ENCODE assay signal across 18 cellular contexts in genomic region chr11:126547161-126547560, GRCh38.
DNase-seq lines count a peak whose midpoint lies in the region; ATAC-seq, FAIRE-seq and TF ChIP-seq lines count a peak whose summit lies in the region.
"Had no signal": no experiment of that assay in that cellular context is flagged by ENCODE, and none has a peak within 500 bp of the region (broad histone marks: within the 10 kb centered on the region; RNA-seq: fewer than 3 reads in every experiment).

No MANE protein-coding gene starts in this region.

- no peak overlapping the region for H3K4me2 ChIP-seq in neural cell (ENCODE audit: low read length)

- no peaks in the 10 kb centered on the region for H3K9me2 ChIP-seq in neural cell (ENCODE audit: insufficient read depth, low read length)

- no peak overlapping the region for H3K27ac Mint-ChIP-seq in T-helper 17 cell
- no peak overlapping the region for H3K27ac Mint-ChIP-seq in T-helper 2 cell treated with Interferon-gamma antibody and Interleukin-4, amounts not matched to agents 5 μg/mL and 100 μg/mL, for 36 hours
- H3K27ac Mint-ChIP-seq: activated CD8-positive, alpha-beta memory T cell treated with anti-CD3 and anti-CD28 coated beads, Interleukin-2, amount 10 ng/mL, durations not matched to agents 7 days and 5 days; activated naive CD8-positive, alpha-beta T cell; dendritic cell treated with granulocyte-macrophage colony-stimulating factor and Interleukin-4, amounts not matched to agents 40 ng/mL and 50 ng/mL, for 4 days; stimulated activated memory B cell treated with anti-CD40 and anti-IgM and Interleukin-4, amounts not matched to agents 10 μg/mL and 1 μg/mL and 100 μg/mL, for 72 hours had no signal

- no peak for TF ChIP-seq RAD21 in neural cell (conservative IDR thresholded peaks at IDR 0.05)

- H2AFZ ChIP-seq in neural cell (ENCODE audit: low read depth, low read length): no peak overlapping the region

- no peaks in the 10 kb centered on the region for H3K27me3 ChIP-seq in bronchial epithelial cell (ENCODE audit: control insufficient read depth, insufficient read depth, low read length)
- H3K27me3 ChIP-seq in neural cell (ENCODE audit: insufficient read depth, low read depth, low read length): no peaks in the 10 kb centered on the region

- H3K79me2 ChIP-seq in neural cell (replicated peaks; ENCODE audit: insufficient read depth, low read length): no peaks in the 10 kb centered on the region

- H4K20me1 ChIP-seq in neural cell (ENCODE audit: insufficient read depth): no peaks in the 10 kb centered on the region

- FAIRE-seq in bronchial epithelial cell (lab: Jason Lieb, UNC): no peak
- FAIRE-seq: G401.6, islet of Langerhans had no signal

- H3K9me3 ChIP-seq in neural cell (ENCODE audit: low read length) (no peaks in the 10 kb centered on the region), T-helper 17 cell (ENCODE audit: control insufficient read depth, low read length, poor library complexity, severe bottlenecking) (no peaks in the 10 kb centered on the region)

- peak; percentile 86 for DNase-seq in AG20443 (ENCODE audit: low spot score)
- DNase-seq in NCI-H82 (lab: John Stamatoyannopoulos, UW): peak; percentile 62
- DNase-seq in bronchial epithelial cell (ENCODE audit: low read depth): peak; percentile 4
- no peak for DNase-seq in T-helper 17 cell
- DNase-seq in NCI-H2227 treated with DMSO at 0.1 percent for 48 hours (lab: John Stamatoyannopoulos, UW): no peak
- no peak for DNase-seq in GM19240 (ENCODE audit: insufficient read length, low spot score)
- no peak for DNase-seq in T-helper 2 cell treated with Interferon-gamma antibody and Interleukin-4, amounts not matched to agents 5 μg/mL and 100 μg/mL, for 36 hours (ENCODE audit: low spot score)
- DNase-seq: activated CD8-positive, alpha-beta memory T cell treated with anti-CD3 and anti-CD28 coated beads, Interleukin-2, amount 10 ng/mL, durations not matched to agents 7 days and 5 days; NCI-H1436 treated with DMSO at 0.1 percent for 48 hours; NCI-H748 treated with DMSO at 0.1 percent for 48 hours; stimulated activated CD4-positive, alpha-beta T cell treated with anti-CD3 and anti-CD28 coated beads, Interleukin-4, amount 100 ng/mL, for 24 hours had no signal

- H3K4me3 Mint-ChIP-seq in T-helper 17 cell: no peak overlapping the region
- no peak overlapping the region for H3K4me3 Mint-ChIP-seq in T-helper 2 cell treated with Interferon-gamma antibody and Interleukin-4, amounts not matched to agents 5 μg/mL and 100 μg/mL, for 36 hours
- H3K4me3 Mint-ChIP-seq: activated CD8-positive, alpha-beta memory T cell treated with anti-CD3 and anti-CD28 coated beads, Interleukin-2, amount 10 ng/mL, durations not matched to agents 7 days and 5 days; activated naive CD8-positive, alpha-beta T cell; dendritic cell treated with granulocyte-macrophage colony-stimulating factor and Interleukin-4, amounts not matched to agents 40 ng/mL and 50 ng/mL, for 4 days; IgD-negative memory B cell; stimulated activated memory B cell treated with anti-CD40 and anti-IgM and Interleukin-4, amounts not matched to agents 10 μg/mL and 1 μg/mL and 100 μg/mL, for 72 hours had no signal

- no peak overlapping the region for H3K4me3 ChIP-seq in bronchial epithelial cell (ENCODE audit: low read depth, low read length)
- H3K4me3 ChIP-seq in neural cell (ENCODE audit: low read length): no peak overlapping the region

- H3K9me3 Mint-ChIP-seq in T-helper 2 cell treated with Interferon-gamma antibody and Interleukin-4, amounts not matched to agents 5 μg/mL and 100 μg/mL, for 36 hours: no peaks in the 10 kb centered on the region
- H3K9me3 Mint-ChIP-seq: dendritic cell treated with granulocyte-macrophage colony-stimulating factor and Interleukin-4, amounts not matched to agents 40 ng/mL and 50 ng/mL, for 4 days; IgD-negative memory B cell; stimulated activated memory B cell treated with anti-CD40 and anti-IgM and Interleukin-4, amounts not matched to agents 10 μg/mL and 1 μg/mL and 100 μg/mL, for 72 hours had no signal

- H3K36me3 Mint-ChIP-seq in T-helper 17 cell (ENCODE audit: low read depth): no peaks in the 10 kb centered on the region
- no peaks in the 10 kb centered on the region for H3K36me3 Mint-ChIP-seq in T-helper 2 cell treated with Interferon-gamma antibody and Interleukin-4, amounts not matched to agents 5 μg/mL and 100 μg/mL, for 36 hours (ENCODE audit: low read depth)
- H3K36me3 Mint-ChIP-seq: activated CD8-positive, alpha-beta memory T cell treated with anti-CD3 and anti-CD28 coated beads, Interleukin-2, amount 10 ng/mL, durations not matched to agents 7 days and 5 days; activated naive CD8-positive, alpha-beta T cell; IgD-negative memory B cell; stimulated activated memory B cell treated with anti-CD40 and anti-IgM and Interleukin-4, amounts not matched to agents 10 μg/mL and 1 μg/mL and 100 μg/mL, for 72 hours had no signal

- no peaks in the 10 kb centered on the region for H3K36me3 ChIP-seq in bronchial epithelial cell (ENCODE audit: control insufficient read depth, insufficient read depth, low read length)
- H3K36me3 ChIP-seq in neural cell (ENCODE audit: insufficient read depth, low read length): no peaks in the 10 kb centered on the region

- H3F3A ChIP-seq in neural cell (ENCODE audit: insufficient read depth, low read length, poor library complexity, severe bottlenecking): peaks cover 16% of the 10 kb centered on the region

- TF ChIP-seq CTCF in bronchial epithelial cell (IDR thresholded peaks at IDR 0.05; ENCODE audit: insufficient read depth, low read length, severe bottlenecking) (no peak), neural cell (IDR thresholded peaks at IDR 0.05; ENCODE audit: poor library complexity, severe bottlenecking) (no peak)

- TF ChIP-seq EP300 in neural cell (conservative IDR thresholded peaks at IDR 0.05; ENCODE audit: poor library complexity, severe bottlenecking): no peak

- peak overlapping the region; percentile 95 for H3K27ac ChIP-seq in neural cell (ENCODE audit: low read length)

- peaks cover 42% of the 10 kb centered on the region for H3K27me3 Mint-ChIP-seq in T-helper 17 cell
- peaks cover 14% of the 10 kb centered on the region for H3K27me3 Mint-ChIP-seq in T-helper 2 cell treated with Interferon-gamma antibody and Interleukin-4, amounts not matched to agents 5 μg/mL and 100 μg/mL, for 36 hours (ENCODE audit: low read depth)

- no peak for ATAC-seq in T-helper 17 cell
- ATAC-seq: activated CD8-positive, alpha-beta memory T cell treated with anti-CD3 and anti-CD28 coated beads, Interleukin-2, amount 10 ng/mL, durations not matched to agents 7 days and 5 days; stimulated activated memory B cell treated with anti-CD40 and anti-IgM and Interleukin-4, amounts not matched to agents 10 μg/mL and 1 μg/mL and 100 μg/mL, for 72 hours had no signal

- peaks cover 2% of the 10 kb centered on the region for H3K4me1 Mint-ChIP-seq in T-helper 17 cell
- no peaks in the 10 kb centered on the region for H3K4me1 Mint-ChIP-seq in T-helper 2 cell treated with Interferon-gamma antibody and Interleukin-4, amounts not matched to agents 5 μg/mL and 100 μg/mL, for 36 hours (ENCODE audit: low read depth)
- H3K4me1 Mint-ChIP-seq: activated CD8-positive, alpha-beta memory T cell treated with anti-CD3 and anti-CD28 coated beads, Interleukin-2, amount 10 ng/mL, durations not matched to agents 7 days and 5 days; IgD-negative memory B cell; stimulated activated memory B cell treated with anti-CD40 and anti-IgM and Interleukin-4, amounts not matched to agents 10 μg/mL and 1 μg/mL and 100 μg/mL, for 72 hours had no signal

- peak overlapping the region; percentile 67 for H3K9ac ChIP-seq in neural cell (ENCODE audit: low read length)

TF ChIP-seq in neural cell, 6 proteins besides CTCF, POLR2A, EP300 and RAD21:
- TF ChIP-seq EZH2 (IDR thresholded peaks at IDR 0.05; ENCODE audit: borderline replicate concordance, insufficient read depth, low read length, poor library complexity, severe bottlenecking) (no peak), POLR2AphosphoS5 (IDR thresholded peaks at IDR 0.05) (no peak), REST (IDR thresholded peaks at IDR 0.05; ENCODE audit: borderline replicate concordance) (no peak), SMC3 (conservative IDR thresholded peaks at IDR 0.05; ENCODE audit: poor library complexity) (no peak), MXI1 (conservative IDR thresholded peaks at IDR 0.05; ENCODE audit: poor library complexity, severe bottlenecking) (no peak), TAF1 (IDR thresholded peaks at IDR 0.05; ENCODE audit: low read depth) (no peak)

Comparison
In these comparisons a context has a peak if more than half of its experiments do, and no peak if none do; other contexts are left out.
1. DNase-seq: peak in AG20443 (single experiment), NCI-H82 (single experiment) and bronchial epithelial cell (single experiment); none in T-helper 17 cell (0 of 3), NCI-H2227 treated with DMSO at 0.1 percent for 48 hours (single experiment), GM19240 (single experiment) and T-helper 2 cell treated with Interferon-gamma antibody and Interleukin-4, amounts not matched to agents 5 μg/mL and 100 μg/mL, for 36 hours (single experiment).